ENCODE assay signal across 1 cellular context in genomic region chr1:39168301-39169080, GRCh38.
TF ChIP-seq lines count a peak whose summit lies in the region.

No MANE protein-coding gene starts in this region.

TF ChIP-seq in IMR-90, 13 proteins besides CTCF, POLR2A, EP300 and RAD21:
- TF ChIP-seq BHLHE40 (IDR thresholded peaks at IDR 0.05; ENCODE audit: low read depth, low read length) (no peak), MAFK (IDR thresholded peaks at IDR 0.05; ENCODE audit: low read depth, low read length) (no peak), CHD1 (IDR thresholded peaks at IDR 0.05; ENCODE audit: low read depth, low read length) (no peak), RFX5 (IDR thresholded peaks at IDR 0.05; ENCODE audit: low read depth, low read length) (no peak), SMC3 (IDR thresholded peaks at IDR 0.05; ENCODE audit: low read depth, low read length) (no peak), MAZ (IDR thresholded peaks at IDR 0.05; ENCODE audit: borderline replicate concordance, low read depth, low read length) (no peak), FOS (IDR thresholded peaks at IDR 0.05; ENCODE audit: low read depth, low read length) (no peak)
